8 cellular contexts compared by ENCODE assay signal in the genomic region with DNA sequence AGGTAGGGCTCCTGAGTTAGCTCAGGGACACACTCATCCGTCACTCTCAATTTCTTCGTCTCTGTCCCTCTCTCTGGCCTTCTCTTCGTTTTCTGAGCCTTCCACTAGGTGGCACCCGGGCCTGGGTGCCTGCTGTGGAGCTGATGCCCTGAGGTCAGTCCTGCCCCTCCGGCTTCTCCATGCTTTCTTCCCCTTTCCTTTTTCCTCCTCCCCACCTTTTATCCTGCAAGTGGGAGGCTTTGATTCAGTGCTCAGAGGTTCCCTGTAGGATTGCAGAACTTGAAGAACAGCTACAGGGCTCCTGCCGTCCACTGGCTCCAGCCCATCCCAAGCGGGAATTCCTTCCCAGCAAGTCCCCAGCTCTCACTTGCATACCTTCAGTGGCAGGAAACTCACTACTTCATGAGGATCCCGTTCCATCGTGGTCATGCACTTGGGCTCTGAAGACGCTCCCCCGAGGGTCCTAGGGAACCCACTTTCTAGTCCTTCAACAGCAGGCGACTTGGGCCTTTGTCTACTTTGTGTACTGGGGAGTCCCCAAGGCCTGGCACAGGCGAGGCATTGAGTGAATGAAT. TPM values are rescaled to one million over a fixed set of nuclear protein-coding genes. Genes with fewer than 3 reads are reported as not detected.
A peak's percentile ranks its signal among the peaks of the same experiment; 100 is the strongest.
DNase-seq lines count a peak whose midpoint lies in the region; ATAC-seq and TF ChIP-seq lines count a peak whose summit lies in the region.

No MANE protein-coding gene starts in this region.

- H3K36me3 ChIP-seq in BE2C, result no peaks in the 10 kb centered on the region
- H3K36me3 ChIP-seq in HCT116 (ENCODE audit: control insufficient read depth in 1 of 2, insufficient read depth in 2 of 2, low read length in 2 of 2), result no peaks in the 10 kb centered on the region
- H3K36me3 ChIP-seq in mesendoderm (ENCODE audit: control insufficient read depth, insufficient read depth, low read length), result no peaks in the 10 kb centered on the region

- no peak overlapping the region for H2AK5ac ChIP-seq in mesendoderm (ENCODE audit: low read length)

- no peaks in the 10 kb centered on the region for H3K9me2 ChIP-seq in HCT116 (ENCODE audit: insufficient read depth)

- H3K9me3 Mint-ChIP-seq in activated CD8-positive, alpha-beta T cell treated with anti-CD3 and anti-CD28 coated beads for 36 hours, result no peaks in the 10 kb centered on the region

- TF ChIP-seq POLR2A in HCT116 (IDR thresholded peaks at IDR 0.05; ENCODE audit: borderline replicate concordance, extremely low read depth, insufficient read depth, insufficient read length), result no peak

- intact Hi-C loops in HCT116 (cut with micrococcal nuclease), result loop anchor here (2.0 kb wide), 1 partner anchor 142 kb away; no protein-coding TSS in a partner anchor
- intact Hi-C loops in activated CD8-positive, alpha-beta T cell treated with anti-CD3 and anti-CD28 coated beads for 36 hours (cut with micrococcal nuclease), result loop anchor here (2.0 kb wide), 1 partner anchor 142 kb away; no protein-coding TSS in a partner anchor

- peak; percentile 80 for ATAC-seq in HCT116
- peak; percentile 87 for ATAC-seq in activated CD8-positive, alpha-beta T cell treated with anti-CD3 and anti-CD28 coated beads for 36 hours
- no peak for ATAC-seq in HG02840 (IDR thresholded peaks at IDR 0.05; ENCODE audit: low FRiP score, unreplicated experiment)

- TF ChIP-seq RAD21 in HCT116 (IDR thresholded peaks at IDR 0.05; ENCODE audit: low read depth), result peak; percentile 94

- no peak overlapping the region for H4K8ac ChIP-seq in mesendoderm (ENCODE audit: low read depth, low read length)

- BruUV-seq in HCT116 (replicated peaks; lab: Mats Ljungman, UMichigan), result no TSS peak

- H3K23ac ChIP-seq in mesendoderm (ENCODE audit: low read length), result peak overlapping the region; percentile 50

- no peak overlapping the region for H3K4ac ChIP-seq in mesendoderm (ENCODE audit: low read depth, low read length)

- H3K27me3 ChIP-seq in BE2C, result no peaks in the 10 kb centered on the region
- no peaks in the 10 kb centered on the region for H3K27me3 ChIP-seq in HCT116 (ENCODE audit: insufficient read depth, low read length)
- H3K27me3 ChIP-seq in mesendoderm (ENCODE audit: insufficient read depth, low read length, poor library complexity), result no peaks in the 10 kb centered on the region

- H2BK15ac ChIP-seq in mesendoderm (replicated peaks; ENCODE audit: low read depth), result no peak overlapping the region

- no peak overlapping the region for H2BK120ac ChIP-seq in mesendoderm (ENCODE audit: low read depth, low read length)

- H3K79me2 ChIP-seq in HCT116 (ENCODE audit: insufficient read depth, low read length), result no peaks in the 10 kb centered on the region
- H3K79me2 ChIP-seq in mesendoderm (ENCODE audit: control insufficient read depth, insufficient read depth, low read length), result no peaks in the 10 kb centered on the region

- H3K4me3 ChIP-seq in BE2C (ENCODE audit: low read depth, low read length) (no peak overlapping the region), HCT116 (replicated peaks in 1 of 2; ENCODE audit: low read depth in 1 of 2, low read length in 2 of 2) (no peak overlapping the region), mesendoderm (ENCODE audit: low read length) (no peak overlapping the region)

- H3K4me1 ChIP-seq in BE2C, result peaks cover 3% of the 10 kb centered on the region
- peaks cover 7 to 29% of the 10 kb centered on the region in 2 experiments for H3K4me1 ChIP-seq in HCT116 (ENCODE audit: control insufficient read depth in 1 of 2, insufficient read depth in 2 of 2, low read length in 2 of 2)
- no peaks in the 10 kb centered on the region for H3K4me1 ChIP-seq in mesendoderm (ENCODE audit: control insufficient read depth, low read depth, low read length)

- H4K5ac ChIP-seq in mesendoderm (ENCODE audit: low read length), result no peak overlapping the region

- H3K27me3 Mint-ChIP-seq in activated CD8-positive, alpha-beta T cell treated with anti-CD3 and anti-CD28 coated beads for 36 hours, result no peaks in the 10 kb centered on the region

- RAD21 ChIA-PET in HCT116 (lab: Charles Lee; ENCODE audit: low non-redundant PET in 1 of 2, low total read pairs in 2 of 2, uncharacterized antibody in 2 of 2, unreplicated experiment in 2 of 2), result interaction anchor here (0.5 to 2.1 kb wide), 8 partner anchors 10 to 146 kb away, joined by 3 to 21 read pairs (median 4); no protein-coding TSS in a partner anchor

- CTCF ChIA-PET in HCT116 (lab: Charles Lee), result interaction anchor here (0.6 to 6.2 kb wide), 19 partner anchors 9 to 155 kb away, joined by 3 to 174 read pairs (median 6); a partner anchor contains a TSS
- CTCF ChIA-PET in activated CD8-positive, alpha-beta T cell treated with anti-CD3 and anti-CD28 coated beads for 36 hours (lab: Charles Lee), result interaction anchor here (0.6 to 7.8 kb wide), 48 partner anchors 9 to 524 kb away, joined by 3 to 261 read pairs (median 5); a partner anchor contains a TSS

- no peak overlapping the region for H2BK5ac ChIP-seq in mesendoderm (ENCODE audit: low read length)

- peak overlapping the region; percentile 87 for H2AFZ ChIP-seq in HCT116 (ENCODE audit: low read depth, low read length, poor library complexity, severe bottlenecking)

- H3K9ac ChIP-seq in HCT116 (ENCODE audit: low read length) (no peak overlapping the region), mesendoderm (ENCODE audit: low read length) (no peak overlapping the region)

- no peaks in the 10 kb centered on the region for H3K4me1 Mint-ChIP-seq in activated CD8-positive, alpha-beta T cell treated with anti-CD3 and anti-CD28 coated beads for 36 hours (ENCODE audit: low read depth)

- H3K27ac ChIP-seq in HCT116 (ENCODE audit: low read depth, low read length), result no peak overlapping the region
- no peak overlapping the region for H3K27ac ChIP-seq in mesendoderm (ENCODE audit: low read depth, low read length)

- no peak overlapping the region for H3K18ac ChIP-seq in mesendoderm (ENCODE audit: low read length)

- DNase-seq in BE2C (peak; percentile 71), HCT116 (ENCODE audit: low read depth, low spot score) (peak; percentile 36), NCI-H774 (lab: John Stamatoyannopoulos, UW) (peak; percentile 29), mesendoderm (peak; percentile 84)
- DNase-seq in activated CD8-positive, alpha-beta T cell treated with anti-CD3 and anti-CD28 coated beads for 36 hours, result peak; percentile 72
- peak; percentile 33 for DNase-seq in effector CD8-positive, alpha-beta T cell (lab: John Stamatoyannopoulos, UW)
- peak; percentile 11 to 20 for DNase-seq in stimulated activated CD8-positive, alpha-beta memory T cell treated with anti-CD3 and anti-CD28 coated beads, Interleukin-4, amount 100 ng/mL, for 4 hours (ENCODE audit: low read depth in 2 of 2, low spot score in 1 of 2)

- H3K56ac ChIP-seq in mesendoderm (ENCODE audit: low read length), result peak overlapping the region; percentile 54

- H3K9me3 ChIP-seq in BE2C (no peaks in the 10 kb centered on the region), HCT116 (ENCODE audit: control insufficient read depth in 1 of 2, insufficient read depth in 1 of 2, low read depth in 1 of 2, low read length in 2 of 2) (no peaks in the 10 kb centered on the region)

- H3K4me3 Mint-ChIP-seq in activated CD8-positive, alpha-beta T cell treated with anti-CD3 and anti-CD28 coated beads for 36 hours, result no peak overlapping the region

- H3K79me1 ChIP-seq in mesendoderm (ENCODE audit: low read length), result no peaks in the 10 kb centered on the region

- POLR2A ChIA-PET in HCT116 (lab: Charles Lee), result interaction anchor here (1.0 to 1.5 kb wide), 5 partner anchors 9 to 146 kb away, joined by 3 to 8 read pairs (median 5); a partner anchor contains a TSS
- POLR2A ChIA-PET in activated CD8-positive, alpha-beta T cell treated with anti-CD3 and anti-CD28 coated beads for 36 hours (lab: Charles Lee), result interaction anchor here (0.7 to 1.1 kb wide), 2 partner anchors 35 to 159 kb away, joined by 3 read pairs; no protein-coding TSS in a partner anchor

- no peak overlapping the region for H3K27ac Mint-ChIP-seq in activated CD8-positive, alpha-beta T cell treated with anti-CD3 and anti-CD28 coated beads for 36 hours

- no peaks in the 10 kb centered on the region for H3K36me3 Mint-ChIP-seq in activated CD8-positive, alpha-beta T cell treated with anti-CD3 and anti-CD28 coated beads for 36 hours (ENCODE audit: low read depth)

- TF ChIP-seq CTCF in BE2C (IDR thresholded peaks at IDR 0.05; ENCODE audit: low read depth, low read length), result peak; percentile 81
- TF ChIP-seq CTCF in HCT116 (IDR thresholded peaks at IDR 0.05 in 2 of 3, conservative IDR thresholded peaks at IDR 0.05 in 1 of 3; ENCODE audit: borderline replicate concordance in 1 of 3, insufficient read depth in 1 of 3, low read depth in 2 of 3, low read length in 2 of 3), result peak; percentile 80 to 88 (median 87); a peak in 5 of 6 replicates
- TF ChIP-seq CTCF in activated CD8-positive, alpha-beta T cell treated with anti-CD3 and anti-CD28 coated beads for 36 hours (IDR thresholded peaks at IDR 0.05), result peak; percentile 83

- no CpG with 5 or more reads among the region's 13 CpGs for WGBS in mesendoderm (ENCODE audit: extremely low coverage, insufficient coverage, low lambda C conversion rate)

- no peaks in the 10 kb centered on the region for H4K20me1 ChIP-seq in HCT116 (ENCODE audit: insufficient read depth)

- H3K4me2 ChIP-seq in HCT116 (ENCODE audit: low read length) (peak overlapping the region; percentile 39), mesendoderm (ENCODE audit: low read length) (no peak overlapping the region)

TF ChIP-seq in HCT116, 20 proteins besides CTCF, POLR2A, EP300 and RAD21 (continues in another document):
- peak; percentile 40 for TF ChIP-seq YY1 (IDR thresholded peaks at IDR 0.05; ENCODE audit: extremely low read depth, insufficient replicate concordance, low read depth, low read length)

RNA-seq across cellular contexts. Expression of a gene that starts 45.6 kb away (rescaled TPM):
- 41.5 TPM for polyA plus RNA-seq in BE2C (2012; ENCODE audit: insufficient read depth, insufficient read length, low read depth)
- 184 TPM for total RNA-seq in HCT116 (2021; ENCODE audit: unreplicated experiment)
- 61.3 and 71.9 TPM in 2 replicates for polyA plus RNA-seq in HCT116 (2012)
- 100 to 1,000 TPM; 256 to 263 TPM for total RNA-seq in activated CD8-positive, alpha-beta T cell treated with anti-CD3 and anti-CD28 coated beads for 36 hours
- 308 TPM for polyA plus RNA-seq in mesendoderm (2013, experiment 1 of 2)
- polyA plus RNA-seq in mesendoderm (2013, experiment 2 of 2), result 317 TPM

RNA-seq across cellular contexts. Expression of a gene that starts 56.5 kb away (rescaled TPM):
- 73.5 TPM for polyA plus RNA-seq in BE2C (2012; ENCODE audit: insufficient read depth, insufficient read length, low read depth)
- total RNA-seq in HCT116 (2021; ENCODE audit: unreplicated experiment), result 77.2 TPM
- polyA plus RNA-seq in HCT116 (2012), result 26.8 and 32.7 TPM in 2 replicates
- 10 to 100 TPM; 19.7 to 21.8 TPM for total RNA-seq in activated CD8-positive, alpha-beta T cell treated with anti-CD3 and anti-CD28 coated beads for 36 hours
- 150 TPM for polyA plus RNA-seq in mesendoderm (2013, experiment 1 of 2)
- 151 TPM for polyA plus RNA-seq in mesendoderm (2013, experiment 2 of 2)

Comparison
In these comparisons a context has a peak if more than half of its experiments do, and no peak if none do; other contexts are left out.
1. DNase-seq: peak in every context shown above with its lines; median percentile 84 in mesendoderm; 72 in activated CD8-positive, alpha-beta T cell treated with anti-CD3 and anti-CD28 coated beads for 36 hours; 71 in BE2C; 36 in HCT116; 33 in effector CD8-positive, alpha-beta T cell; 29 in NCI-H774; 16 in stimulated activated CD8-positive, alpha-beta memory T cell treated with anti-CD3 and anti-CD28 coated beads, Interleukin-4, amount 100 ng/mL, for 4 hours.